Comparison of ENCODE assay signal across 30 cellular contexts in genomic region chr19:44818470-44818856, GRCh38. TPM values are rescaled to one million over a fixed set of nuclear protein-coding genes. Genes with fewer than 3 reads are reported as not detected.
"Had no signal": no experiment of that assay in that cellular context is flagged by ENCODE, and none has a peak within 500 bp of the region (broad histone marks: within the 10 kb centered on the region; RNA-seq: fewer than 3 reads in every experiment).

No MANE protein-coding gene starts in this region.

- DNase-seq: effector memory CD8-positive, alpha-beta T cell; erythroblast; esophagus squamous epithelium; foreskin melanocyte; glutamatergic neuron; heart right ventricle; hippocampal formation; immature natural killer cell; islet precursor cell; kidney glomerular epithelial cell; left ventricle myocardium superior; lower lobe of right lung; naive thymus-derived CD4-positive, alpha-beta T cell; nucleus accumbens; ovary; posterior cingulate gyrus; psoas muscle; stimulated activated CD4-positive, alpha-beta T cell treated with anti-CD3 and anti-CD28 coated beads, Interleukin-15, amount 100 ng/mL, for 24 hours; stimulated activated CD4-positive, alpha-beta T cell treated with anti-CD3 and anti-CD28 coated beads, Interleukin-2, amount 100 ng/mL, for 48 hours; stimulated activated naive CD4-positive, alpha-beta T cell; stimulated activated naive CD8-positive, alpha-beta T cell treated with anti-CD3 and anti-CD28 coated beads, Interleukin-15, amount 100 ng/mL, for 72 hours; trophoblast cell had no signal

- H3K4me3 ChIP-seq: coronary artery, esophagus squamous epithelium, heart right ventricle, lower lobe of right lung, neural progenitor cell, ovary, psoas muscle, skin epidermis, suprapubic skin, vagina had no signal

- H3K9me3 Mint-ChIP-seq: effector memory CD8-positive, alpha-beta T cell; immature natural killer cell; naive thymus-derived CD4-positive, alpha-beta T cell; nephron; neural progenitor cell; stimulated activated naive CD8-positive, alpha-beta T cell treated with anti-CD3 and anti-CD28 coated beads, Interleukin-15, amount 100 ng/mL, for 72 hours had no signal

- ATAC-seq: effector memory CD8-positive, alpha-beta T cell; heart right ventricle; left ventricle myocardium superior; lower lobe of right lung; naive thymus-derived CD4-positive, alpha-beta T cell; psoas muscle; right cardiac atrium; stimulated activated naive CD8-positive, alpha-beta T cell treated with anti-CD3 and anti-CD28 coated beads, Interleukin-15, amount 100 ng/mL, for 72 hours had no signal

- H3K4me1 Mint-ChIP-seq: immature natural killer cell; naive thymus-derived CD4-positive, alpha-beta T cell; stimulated activated naive CD8-positive, alpha-beta T cell treated with anti-CD3 and anti-CD28 coated beads, Interleukin-15, amount 100 ng/mL, for 72 hours had no signal

- H3K4me2 ChIP-seq: neural progenitor cell had no signal

- H3K9me3 ChIP-seq: esophagus squamous epithelium, heart right ventricle, lower lobe of right lung, ovary, psoas muscle, suprapubic skin, vagina had no signal

- H3K4me3 Mint-ChIP-seq: effector memory CD8-positive, alpha-beta T cell; immature natural killer cell; naive thymus-derived CD4-positive, alpha-beta T cell; nephron; stimulated activated naive CD8-positive, alpha-beta T cell treated with anti-CD3 and anti-CD28 coated beads, Interleukin-15, amount 100 ng/mL, for 72 hours had no signal

- H3K27ac ChIP-seq: esophagus squamous epithelium, lower lobe of right lung, neural progenitor cell, ovary, psoas muscle, skin epidermis, suprapubic skin, vagina had no signal

- H3K4me1 ChIP-seq: psoas muscle had no signal

- H3K36me3 ChIP-seq: neural progenitor cell, ovary had no signal

- H3K36me3 Mint-ChIP-seq: immature natural killer cell; naive thymus-derived CD4-positive, alpha-beta T cell had no signal

- H2AFZ ChIP-seq: neural progenitor cell had no signal

- H3K9ac ChIP-seq: neural progenitor cell had no signal

- H3K27ac Mint-ChIP-seq: effector memory CD8-positive, alpha-beta T cell; immature natural killer cell; naive thymus-derived CD4-positive, alpha-beta T cell; nephron had no signal

- H3K27me3 Mint-ChIP-seq: stimulated activated naive CD8-positive, alpha-beta T cell treated with anti-CD3 and anti-CD28 coated beads, Interleukin-15, amount 100 ng/mL, for 72 hours had no signal

- H3K27me3 ChIP-seq: heart right ventricle, neural progenitor cell, ovary, suprapubic skin, vagina had no signal

- FAIRE-seq: endometrium had no signal

RNA-seq across cellular contexts. Expression of gene BCAM, which starts 9.6 kb away (rescaled TPM):
- polyA plus RNA-seq: immature natural killer cell; naive thymus-derived CD4-positive, alpha-beta T cell had no signal

RNA-seq across cellular contexts. Expression of gene CBLC, which starts 40.8 kb away (rescaled TPM):
- total RNA-seq: left ventricle myocardium superior; naive thymus-derived CD4-positive, alpha-beta T cell; right cardiac atrium had no signal
- polyA plus RNA-seq: heart right ventricle; immature natural killer cell; naive thymus-derived CD4-positive, alpha-beta T cell; right cardiac atrium had no signal
